ENCODE assay signal across 14 cellular contexts in genomic region chr2:230658577-230658876, GRCh38. TPM values are rescaled to one million over a fixed set of nuclear protein-coding genes. Genes with fewer than 3 reads are reported as not detected.
DNase-seq lines count a peak whose midpoint lies in the region; ATAC-seq and TF ChIP-seq lines count a peak whose summit lies in the region.
"Had no signal": no experiment of that assay in that cellular context is flagged by ENCODE, and none has a peak within 500 bp of the region (broad histone marks: within the 10 kb centered on the region; RNA-seq: fewer than 3 reads in every experiment).

No MANE protein-coding gene starts in this region.

- peak; percentile 46 for TF ChIP-seq POLR2A in GM15510 (IDR thresholded peaks at IDR 0.05; ENCODE audit: borderline replicate concordance, extremely low read depth, insufficient read length)

- peaks cover 7% of the 10 kb centered on the region for H3K36me3 Mint-ChIP-seq in effector memory CD8-positive, alpha-beta T cell (ENCODE audit: insufficient read depth)
- peaks cover 4% of the 10 kb centered on the region for H3K36me3 Mint-ChIP-seq in endothelial cell (ENCODE audit: low read depth, unreplicated experiment)

- no peaks in the 10 kb centered on the region for H3K9me3 Mint-ChIP-seq in effector memory CD8-positive, alpha-beta T cell
- no peaks in the 10 kb centered on the region for H3K9me3 Mint-ChIP-seq in endothelial cell (ENCODE audit: unreplicated experiment)

- H3K27me3 Mint-ChIP-seq in effector memory CD8-positive, alpha-beta T cell = no peaks in the 10 kb centered on the region
- peaks cover 6% of the 10 kb centered on the region for H3K27me3 Mint-ChIP-seq in endothelial cell (ENCODE audit: unreplicated experiment)

- H3K4me2 ChIP-seq in BLaER1 = peak overlapping the region; percentile 90
- H3K4me2 ChIP-seq in Loucy (ENCODE audit: low read depth, low read length, poor library complexity, severe bottlenecking) = peak overlapping the region; percentile 78

- peak overlapping the region; percentile 90 for H3K27ac Mint-ChIP-seq in effector memory CD8-positive, alpha-beta T cell
- H3K27ac Mint-ChIP-seq in endothelial cell (ENCODE audit: unreplicated experiment) = no peak overlapping the region

- peak overlapping the region; percentile 71 for H3K9ac ChIP-seq in BLaER1
- H3K9ac ChIP-seq in Loucy (ENCODE audit: low read depth, low read length, poor library complexity, severe bottlenecking) = peak overlapping the region; percentile 72

- H3K4me1 ChIP-seq in BLaER1 (peaks cover 84% of the 10 kb centered on the region), Loucy (ENCODE audit: insufficient read depth, low read length, poor library complexity, severe bottlenecking) (peaks cover 89% of the 10 kb centered on the region)

- TF ChIP-seq CTCF in Loucy (conservative IDR thresholded peaks at IDR 0.05; ENCODE audit: low read length) (no peak), endothelial cell (IDR thresholded peaks at IDR 0.05; ENCODE audit: unreplicated experiment) (no peak)

- no peak for ATAC-seq in effector memory CD8-positive, alpha-beta T cell (replicated peaks)
- ATAC-seq in GM18868 (IDR thresholded peaks at IDR 0.05; ENCODE audit: unreplicated experiment) (no peak), HG03378 (IDR thresholded peaks at IDR 0.05; ENCODE audit: unreplicated experiment) (no peak)

- H3F3A ChIP-seq in Loucy (ENCODE audit: low read depth) = peaks cover 23% of the 10 kb centered on the region; the same call in 1 of the 2 replicates

- H3K27me3 ChIP-seq in BLaER1 (no peaks in the 10 kb centered on the region), Loucy (ENCODE audit: insufficient read depth, low read length, poor library complexity, severe bottlenecking) (no peaks in the 10 kb centered on the region)
- H3K27me3 ChIP-seq: sigmoid colon, upper lobe of left lung had no signal

- H3K4me3 Mint-ChIP-seq in effector memory CD8-positive, alpha-beta T cell = peak overlapping the region; percentile 67 to 68
- H3K4me3 Mint-ChIP-seq in endothelial cell (ENCODE audit: unreplicated experiment) = no peak overlapping the region

- H3K9me3 ChIP-seq in BLaER1 = no peaks in the 10 kb centered on the region
- H3K9me3 ChIP-seq in Loucy (ENCODE audit: insufficient read depth, low read depth, low read length) = no peaks in the 10 kb centered on the region
- H3K9me3 ChIP-seq: sigmoid colon, upper lobe of left lung had no signal

- H3K36me3 ChIP-seq in BLaER1 (no peaks in the 10 kb centered on the region), Loucy (ENCODE audit: insufficient read depth, low read length) (no peaks in the 10 kb centered on the region)
- H3K36me3 ChIP-seq: sigmoid colon, upper lobe of left lung had no signal

- H3K27ac ChIP-seq in BLaER1 = peak overlapping the region; percentile 88
- H3K27ac ChIP-seq: sigmoid colon, VCaP had no signal

- H3K4me1 Mint-ChIP-seq in effector memory CD8-positive, alpha-beta T cell (ENCODE audit: low read depth in 2 of 2) = peaks cover 65 to 72% of the 10 kb centered on the region in 2 donors
- no peaks in the 10 kb centered on the region for H3K4me1 Mint-ChIP-seq in endothelial cell (ENCODE audit: unreplicated experiment)

- no peak overlapping the region for H2AFZ ChIP-seq in Loucy (ENCODE audit: low read length)

- H3K9me2 ChIP-seq in Loucy (replicated peaks; ENCODE audit: low read depth, low read length) = no peaks in the 10 kb centered on the region

- no peak for DNase-seq in effector memory CD8-positive, alpha-beta T cell
- DNase-seq in NCI-H69 (lab: John Stamatoyannopoulos, UW) = no peak
- no peak for DNase-seq in endothelial cell (ENCODE audit: low spot score)
- DNase-seq: NCI-H1105 treated with DMSO at 0.1 percent for 48 hours, NCI-H524 treated with DMSO at 0.1 percent for 48 hours, Right ventricle myocardium superior, sigmoid colon, upper lobe of left lung had no signal

- H4K20me1 ChIP-seq in BLaER1 = no peaks in the 10 kb centered on the region
- H4K20me1 ChIP-seq in Loucy (ENCODE audit: insufficient read depth, low read length, poor library complexity, severe bottlenecking) = no peaks in the 10 kb centered on the region

- peaks cover 6% of the 10 kb centered on the region; the same call in 1 of the 2 replicates for H3K79me2 ChIP-seq in Loucy (ENCODE audit: insufficient read depth, low read length)

- peak overlapping the region; percentile 17; the same call in 1 of the 2 replicates for H3K4me3 ChIP-seq in BLaER1
- peak overlapping the region; percentile 63 for H3K4me3 ChIP-seq in Loucy (ENCODE audit: low read length, poor library complexity, severe bottlenecking)
- H3K4me3 ChIP-seq: sigmoid colon, upper lobe of left lung had no signal

RNA-seq across cellular contexts. Expression of gene CAB39, which starts 54.1 kb away (rescaled TPM):
- total RNA-seq in endothelial cell (ENCODE audit: unreplicated experiment) = 48.7 TPM
